Comparison of ENCODE assay signal across 17 cellular contexts in the genomic region with DNA sequence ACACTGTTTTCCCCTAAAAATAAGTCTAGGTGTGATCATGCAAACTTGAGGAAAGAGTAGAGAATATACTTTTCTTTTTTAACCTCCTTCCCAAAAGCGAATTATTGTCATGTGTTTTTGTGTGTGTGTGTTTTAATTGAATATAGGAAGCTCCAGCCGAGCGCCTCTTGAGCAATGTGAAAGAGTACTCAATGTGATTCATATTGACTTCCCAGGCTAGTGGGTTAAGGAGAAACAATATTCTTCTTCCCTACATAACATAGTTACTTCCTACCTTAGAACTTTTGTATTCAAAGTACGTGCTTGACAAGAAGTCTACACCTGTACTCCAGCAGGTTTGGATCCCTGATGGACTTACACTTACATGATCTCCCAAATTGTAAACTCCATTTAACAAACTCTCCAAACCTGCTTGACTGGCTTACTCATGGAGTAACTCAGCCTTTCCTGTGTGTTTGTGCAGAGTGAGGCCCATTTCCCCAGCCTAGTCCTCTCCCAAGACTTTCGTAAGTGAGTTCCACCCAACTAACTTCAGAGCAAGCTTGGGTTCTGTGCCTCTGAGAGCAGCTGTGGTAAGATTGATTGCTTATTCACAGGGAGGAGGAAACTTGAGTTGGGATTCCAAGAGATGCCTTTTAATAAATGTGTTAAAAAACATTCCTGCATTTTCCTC. TPM values are rescaled to one million over a fixed set of nuclear protein-coding genes. Genes with fewer than 3 reads are reported as not detected.
DNase-seq lines count a peak whose midpoint lies in the region; ATAC-seq, FAIRE-seq and TF ChIP-seq lines count a peak whose summit lies in the region.
"Had no signal": no experiment of that assay in that cellular context is flagged by ENCODE, and none has a peak within 500 bp of the region (broad histone marks: within the 10 kb centered on the region; RNA-seq: fewer than 3 reads in every experiment).

No MANE protein-coding gene starts in this region.

- H3K36me3 Mint-ChIP-seq in H9 (ENCODE audit: insufficient read depth in 1 of 3, low read depth in 3 of 3): peaks cover 3 to 6% (median 3%) of the 10 kb centered on the region in 3 experiments; a peak in 4 of 7 replicates
- H3K36me3 Mint-ChIP-seq in WTC11: peaks cover 8% of the 10 kb centered on the region; the same call in 1 of the 2 replicates

- no peak overlapping the region for H3K4me2 ChIP-seq in H9 (ENCODE audit: insufficient read depth, insufficient read length, low read length)
- H3K4me2 ChIP-seq in hepatocyte: no peak overlapping the region
- H3K4me2 ChIP-seq: BLaER1 treated with 17β-estradiol and CSF1 and Interleukin-3, amounts not matched to agents 10 nM and 100 nM had no signal

- H3K4ac ChIP-seq in H9 (ENCODE audit: low read depth, low read length): no peak overlapping the region

- no peak overlapping the region for H3K9ac ChIP-seq in H9 (ENCODE audit: extremely low read depth, insufficient read length, low read length)
- H3K9ac ChIP-seq: BLaER1 treated with 17β-estradiol and CSF1 and Interleukin-3, amounts not matched to agents 10 nM and 100 nM had no signal

- TF ChIP-seq CTCF in H9 (conservative IDR thresholded peaks at IDR 0.05): no peak
- no peak for TF ChIP-seq CTCF in WTC11 (IDR thresholded peaks at IDR 0.05)
- no peak for TF ChIP-seq CTCF in hepatocyte (IDR thresholded peaks at IDR 0.05; ENCODE audit: poor library complexity)

- H4K5ac ChIP-seq in H9 (ENCODE audit: insufficient read length, low read depth, low read length): no peak overlapping the region

- H3T11ph ChIP-seq in H9 (ENCODE audit: low read length): no peak overlapping the region

- H3K9me3 ChIP-seq in H9 (ENCODE audit: control insufficient read depth, low read depth, low read length): no peaks in the 10 kb centered on the region
- no peaks in the 10 kb centered on the region for H3K9me3 ChIP-seq in hepatocyte (ENCODE audit: low read depth)
- H3K9me3 ChIP-seq in small intestine (ENCODE audit: control insufficient read depth, low read depth): no peaks in the 10 kb centered on the region

- H3K23me2 ChIP-seq in H9 (ENCODE audit: insufficient read length, low read depth, low read length, poor library complexity, severe bottlenecking): no peaks in the 10 kb centered on the region

- H2AFZ ChIP-seq in H9 (ENCODE audit: low read length): peak overlapping the region; percentile 34
- H2AFZ ChIP-seq in hepatocyte: no peak overlapping the region

- no peak overlapping the region for H2BK12ac ChIP-seq in H9 (ENCODE audit: insufficient read length, low read depth, low read length)

- no peak overlapping the region for H3K23ac ChIP-seq in H9 (ENCODE audit: insufficient read length, low read depth, low read length)

- H3K9me2 ChIP-seq in hepatocyte (replicated peaks; ENCODE audit: insufficient read depth): no peaks in the 10 kb centered on the region

- no CpG with 5 or more reads among the region's 5 CpGs for WGBS in H9 (ENCODE audit: extremely low coverage, insufficient read length, low lambda C conversion rate)
- 83% methylated on average over 5 of the region's 5 CpGs for WGBS in hepatocyte (ENCODE audit: low lambda C conversion rate, missing lambda C conversion rate)
- WGBS in small intestine, 3 donors: 83 to 90% (median 85%) methylated on average over 5 of the region's 5 CpGs

- H3K4me1 ChIP-seq in H9 (ENCODE audit: insufficient read depth, low read length): peaks cover 4% of the 10 kb centered on the region; the same call in 1 of the 2 replicates
- H3K4me1 ChIP-seq in hepatocyte (ENCODE audit: insufficient read depth): no peaks in the 10 kb centered on the region
- no peaks in the 10 kb centered on the region for H3K4me1 ChIP-seq in small intestine (ENCODE audit: control insufficient read depth in 2 of 2, insufficient read depth in 1 of 2, low read depth in 1 of 2, low read length in 1 of 2)
- H3K4me1 ChIP-seq: ascending aorta; BLaER1 treated with 17β-estradiol and CSF1 and Interleukin-3, amounts not matched to agents 10 nM and 100 nM had no signal

- no peak overlapping the region for H2BK120ac ChIP-seq in H9 (ENCODE audit: low read depth, low read length, poor library complexity, severe bottlenecking)

- H3K27me3 ChIP-seq in H9 (ENCODE audit: insufficient read depth, low read length): no peaks in the 10 kb centered on the region
- no peaks in the 10 kb centered on the region for H3K27me3 ChIP-seq in hepatocyte
- no peaks in the 10 kb centered on the region for H3K27me3 ChIP-seq in small intestine (ENCODE audit: control insufficient read depth in 2 of 2, insufficient read depth in 2 of 2, low read length in 2 of 2)
- no peaks in the 10 kb centered on the region for H3K27me3 ChIP-seq in H7 (ENCODE audit: control insufficient read depth, insufficient read depth, low read length)
- H3K27me3 ChIP-seq: ascending aorta; BLaER1 treated with 17β-estradiol and CSF1 and Interleukin-3, amounts not matched to agents 10 nM and 100 nM had no signal

- no peaks in the 10 kb centered on the region for H3K79me2 ChIP-seq in H9 (ENCODE audit: insufficient read depth, low read length)
- no peaks in the 10 kb centered on the region for H3K79me2 ChIP-seq in hepatocyte

- CTCF ChIA-PET in WTC11 (lab: Charles Lee): interaction anchor here (1.4 kb wide), 1 partner anchor 16 kb away, joined by 3 read pairs; no protein-coding TSS in a partner anchor

- H3K27ac ChIP-seq in H9 (ENCODE audit: insufficient read length, low read depth, low read length) (no peak overlapping the region), hepatocyte (peak overlapping the region; percentile 46), small intestine (ENCODE audit: low read depth in 1 of 2, low read length in 1 of 2) (no peak overlapping the region)
- H3K27ac ChIP-seq: ascending aorta; BLaER1 treated with 17β-estradiol and CSF1 and Interleukin-3, amounts not matched to agents 10 nM and 100 nM had no signal

- H3K18ac ChIP-seq in H9 (ENCODE audit: insufficient read length, low read depth, low read length): no peak overlapping the region

- H3K4me3 ChIP-seq in hepatocyte (no peak overlapping the region), small intestine (ENCODE audit: low read depth in 1 of 2, low read length in 2 of 2) (no peak overlapping the region), H7 (ENCODE audit: insufficient read depth, low read depth, low read length) (no peak overlapping the region)
- H3K4me3 ChIP-seq: ascending aorta; BLaER1 treated with 17β-estradiol and CSF1 and Interleukin-3, amounts not matched to agents 10 nM and 100 nM had no signal

- no peak overlapping the region for H2BK5ac ChIP-seq in H9 (ENCODE audit: insufficient read length, low read length)

- H4K8ac ChIP-seq in H9 (replicated peaks; ENCODE audit: insufficient read length, low read depth, low read length): no peak overlapping the region

- no peak for DNase-seq in H9
- DNase-seq in WTC11 (ENCODE audit: low spot score): no peak
- DNase-seq in hepatocyte (ENCODE audit: low spot score): peak; percentile 42
- peak; percentile 50 for DNase-seq in renal cortical epithelial cell (ENCODE audit: low read depth)
- DNase-seq in ureter (ENCODE audit: low spot score): no peak
- no peak for DNase-seq in small intestine
- DNase-seq in H7: no peak
- DNase-seq in cerebellum (ENCODE audit: low spot score): no peak
- DNase-seq: activated CD4-positive, alpha-beta T cell treated with anti-CD3 and anti-CD28 coated beads, Interleukin-2, amount 10 ng/mL, durations not matched to agents 7 days and 5 days; effector memory CD4-positive, alpha-beta T cell; HCEC 1CT; NCI-H446 treated with DMSO at 0.1 percent for 48 hours; retina; stimulated activated naive CD8-positive, alpha-beta T cell treated with anti-CD3 and anti-CD28 coated beads, Interleukin-15, Interleukin-2, amounts not matched to agents 100 U/mL and 50 U/mL, for 24 hours had no signal

- peak; percentile 70 for ATAC-seq in WTC11
- ATAC-seq: stimulated activated naive CD8-positive, alpha-beta T cell treated with anti-CD3 and anti-CD28 coated beads, Interleukin-15, Interleukin-2, amounts not matched to agents 100 U/mL and 50 U/mL, for 24 hours had no signal

- H3K79me1 ChIP-seq in H9 (ENCODE audit: insufficient read depth, low read depth, low read length, poor library complexity, severe bottlenecking): no peaks in the 10 kb centered on the region

- POLR2A ChIA-PET in WTC11 (lab: Charles Lee): no interaction called here

- H3K4me3 Mint-ChIP-seq in H9 (no peak overlapping the region), WTC11 (no peak overlapping the region)
- H3K4me3 Mint-ChIP-seq: activated CD4-positive, alpha-beta T cell treated with anti-CD3 and anti-CD28 coated beads, Interleukin-2, amount 10 ng/mL, durations not matched to agents 7 days and 5 days; activated T-helper 1 cell treated with anti-CD3 and anti-CD28 coated beads, Interleukin-12 subunit alpha, Interleukin-12 subunit beta, Interleukin-2, Interleukin-4 antibody, amounts not matched to agents 30 ng/mL and 10 ng/mL and 1 ng/mL, durations not matched to agents 14 hours and 24 hours and 36 hours had no signal

- no peaks in the 10 kb centered on the region for H4K20me1 ChIP-seq in H9 (ENCODE audit: control insufficient read depth, insufficient read depth, insufficient read length)
- no peaks in the 10 kb centered on the region for H4K20me1 ChIP-seq in hepatocyte (ENCODE audit: insufficient read depth, poor library complexity, severe bottlenecking)
- H4K20me1 ChIP-seq: BLaER1 treated with 17β-estradiol and CSF1 and Interleukin-3, amounts not matched to agents 10 nM and 100 nM had no signal

- H2AK5ac ChIP-seq in H9 (ENCODE audit: insufficient read length, low read length): no peak overlapping the region

- H3K9me3 Mint-ChIP-seq in H9 (peaks cover 10 to 11% of the 10 kb centered on the region in 2 experiments), WTC11 (peaks cover 12% of the 10 kb centered on the region)

- no peak overlapping the region for H4K91ac ChIP-seq in H9 (ENCODE audit: insufficient read length, low read depth, low read length)

- H3K27ac Mint-ChIP-seq in H9 (peak overlapping the region in 1 of 3 experiments; percentile 83; a peak in 2 of 7 replicates), WTC11 (peak overlapping the region; percentile 35; the same call in 1 of the 2 replicates)
- H3K27ac Mint-ChIP-seq: activated CD4-positive, alpha-beta T cell treated with anti-CD3 and anti-CD28 coated beads, Interleukin-2, amount 10 ng/mL, durations not matched to agents 7 days and 5 days; activated T-helper 1 cell treated with anti-CD3 and anti-CD28 coated beads, Interleukin-12 subunit alpha, Interleukin-12 subunit beta, Interleukin-2, Interleukin-4 antibody, amounts not matched to agents 30 ng/mL and 10 ng/mL and 1 ng/mL, durations not matched to agents 14 hours and 24 hours and 36 hours had no signal

- H3K56ac ChIP-seq in H9 (ENCODE audit: insufficient read length, low read depth, low read length): no peak overlapping the region

- H2BK20ac ChIP-seq in H9 (ENCODE audit: low read depth, low read length, poor library complexity, severe bottlenecking): no peak overlapping the region

- peaks cover 8 to 9% of the 10 kb centered on the region in 2 experiments for H3K4me1 Mint-ChIP-seq in H9
- peaks cover 17% of the 10 kb centered on the region for H3K4me1 Mint-ChIP-seq in WTC11
- H3K4me1 Mint-ChIP-seq: activated CD4-positive, alpha-beta T cell treated with anti-CD3 and anti-CD28 coated beads, Interleukin-2, amount 10 ng/mL, durations not matched to agents 7 days and 5 days had no signal

- H3K36me3 ChIP-seq in hepatocyte (replicated peaks; ENCODE audit: insufficient read depth, low read depth) (no peaks in the 10 kb centered on the region), small intestine (ENCODE audit: control insufficient read depth in 2 of 2, insufficient read depth in 2 of 2, low read length in 2 of 2) (no peaks in the 10 kb centered on the region), H7 (replicated peaks; ENCODE audit: control insufficient read depth, insufficient read depth, low read length) (no peaks in the 10 kb centered on the region)
- H3K36me3 ChIP-seq: ascending aorta; BLaER1 treated with 17β-estradiol and CSF1 and Interleukin-3, amounts not matched to agents 10 nM and 100 nM had no signal

- no peak overlapping the region for H2BK15ac ChIP-seq in H9 (ENCODE audit: low read depth, low read length)

- no peak for FAIRE-seq in small intestine (lab: Jason Lieb, UNC)

- no peak overlapping the region for H3K14ac ChIP-seq in H9 (ENCODE audit: insufficient read depth, low read length)

- H3K27me3 Mint-ChIP-seq in H9 (ENCODE audit: low read depth): no peaks in the 10 kb centered on the region
- no peaks in the 10 kb centered on the region for H3K27me3 Mint-ChIP-seq in WTC11 (ENCODE audit: low read depth)

RNA-seq across cellular contexts. Expression of gene SLC28A3, which starts 9.3 kb away (rescaled TPM):
- total RNA-seq in H9 (2021) (not detected in 2 replicates), WTC11 (2021) (0.05 TPM in 2 of 3 replicates, not detected in the other), hepatocyte (1.4 and 1.7 TPM in 2 replicates), renal cortical epithelial cell (0.15 and 0.69 TPM in 2 replicates), ureter (4.9 TPM), cerebellum (0.09 TPM)
- polyA plus RNA-seq in hepatocyte (0.84 and 0.98 TPM in 2 replicates), small intestine (1 to 10 TPM in 1 of 3 donors, not detected in 2; 3.1 TPM)
- not detected in 2 replicates for total RNA-seq in H7 (2014; rRNA removed; shearing (Covaris generic))
- total RNA-seq: ascending aorta had no signal

Comparison
In these comparisons a context has a peak if more than half of its experiments do, and no peak if none do; other contexts are left out.
1. DNase-seq: peak in hepatocyte (single experiment) and renal cortical epithelial cell (single experiment); none in H9 (single experiment), WTC11 (single experiment), ureter (single experiment), small intestine (single experiment), H7 (single experiment) and cerebellum (single experiment).